In genomic region chr18:9743200-9744016, GRCh38 we compare ENCODE assay signal across 1 cellular context.
A peak's percentile ranks its signal among the peaks of the same experiment; 100 is the strongest.
TF ChIP-seq lines count a peak whose summit lies in the region.

No MANE protein-coding gene starts in this region.

TF ChIP-seq in HepG2, 621 proteins besides CTCF, POLR2A, EP300 and RAD21 (continued from another document and continues in another):
- TF ChIP-seq CREB1 (IDR thresholded peaks at IDR 0.05) (no peak), CREB1 (CRISPR knock-in tag; IDR thresholded peaks at IDR 0.05) (no peak), ELF1 (CRISPR knock-in tag; IDR thresholded peaks at IDR 0.05) (0 out of 2 replicates have a peak, but pooled peaks have one; percentile 10), NCOA1 (CRISPR knock-in tag; IDR thresholded peaks at IDR 0.05) (no peak), ZNF280B (CRISPR knock-in tag; IDR thresholded peaks at IDR 0.05; ENCODE audit: borderline replicate concordance) (no peak), JUND (CRISPR knock-in tag; IDR thresholded peaks at IDR 0.05) (no peak), SIX1 (CRISPR knock-in tag; IDR thresholded peaks at IDR 0.05; ENCODE audit: borderline replicate concordance) (no peak), HNF1B (CRISPR knock-in tag; IDR thresholded peaks at IDR 0.05) (no peak), ZFP82 (CRISPR knock-in tag; IDR thresholded peaks at IDR 0.05; ENCODE audit: borderline replicate concordance) (no peak), THAP11 (CRISPR knock-in tag; IDR thresholded peaks at IDR 0.05) (no peak), ZNF292 (CRISPR knock-in tag; IDR thresholded peaks at IDR 0.05; ENCODE audit: borderline replicate concordance, low read depth) (no peak), ZNF589 (CRISPR knock-in tag; conservative IDR thresholded peaks at IDR 0.05) (no peak), ZNF749 (CRISPR knock-in tag; IDR thresholded peaks at IDR 0.05; ENCODE audit: borderline replicate concordance) (no peak), MIXL1 (CRISPR knock-in tag; IDR thresholded peaks at IDR 0.05) (no peak), ZSCAN20 (CRISPR knock-in tag; IDR thresholded peaks at IDR 0.05; ENCODE audit: borderline replicate concordance) (no peak), FOSL1 (CRISPR knock-in tag; IDR thresholded peaks at IDR 0.05; ENCODE audit: borderline replicate concordance) (peak; percentile 25; the same call in 1 of the 2 replicates), FOXA3 (CRISPR knock-in tag; IDR thresholded peaks at IDR 0.05) (peak; percentile 39), SRF (IDR thresholded peaks at IDR 0.05; ENCODE audit: low read depth, low read length) (no peak), ISL2 (CRISPR knock-in tag; IDR thresholded peaks at IDR 0.05) (no peak), SAP130 (CRISPR knock-in tag; IDR thresholded peaks at IDR 0.05; ENCODE audit: low read depth) (peak; percentile 62; the same call in 1 of the 2 replicates), FOSL2 (CRISPR knock-in tag; IDR thresholded peaks at IDR 0.05) (peak; percentile 95), SOX6 (IDR thresholded peaks at IDR 0.05) (no peak), SOX6 (CRISPR knock-in tag; IDR thresholded peaks at IDR 0.05) (no peak), SCMH1 (CRISPR knock-in tag; IDR thresholded peaks at IDR 0.05; ENCODE audit: borderline replicate concordance) (no peak), ATM (IDR thresholded peaks at IDR 0.05; ENCODE audit: borderline replicate concordance) (no peak), JUNB (CRISPR knock-in tag; IDR thresholded peaks at IDR 0.05; ENCODE audit: borderline replicate concordance) (peak; percentile 25; the same call in 1 of the 2 replicates), ZNF567 (CRISPR knock-in tag; IDR thresholded peaks at IDR 0.05; ENCODE audit: borderline replicate concordance) (no peak), SRSF4 (IDR thresholded peaks at IDR 0.05; ENCODE audit: low read depth, low read length, poor library complexity, severe bottlenecking) (no peak), TSC22D2 (CRISPR knock-in tag; IDR thresholded peaks at IDR 0.05; ENCODE audit: borderline replicate concordance) (no peak), NFAT5 (CRISPR knock-in tag; IDR thresholded peaks at IDR 0.05) (no peak), PBX2 (CRISPR knock-in tag; IDR thresholded peaks at IDR 0.05) (no peak), ZNF781 (CRISPR knock-in tag; IDR thresholded peaks at IDR 0.05; ENCODE audit: borderline replicate concordance, not compliant biosample characterization) (no peak), ZBTB25 (CRISPR knock-in tag; IDR thresholded peaks at IDR 0.05) (no peak), ZNF687 (CRISPR knock-in tag; IDR thresholded peaks at IDR 0.05) (peak; percentile 44), ZNF446 (CRISPR knock-in tag; IDR thresholded peaks at IDR 0.05) (no peak), NBN (conservative IDR thresholded peaks at IDR 0.05) (no peak), KDM3A (CRISPR knock-in tag; IDR thresholded peaks at IDR 0.05; ENCODE audit: low read depth) (no peak), AFF4 (CRISPR knock-in tag; IDR thresholded peaks at IDR 0.05) (no peak), NFIC (IDR thresholded peaks at IDR 0.05; ENCODE audit: low read length) (no peak), JUN (CRISPR knock-in tag; IDR thresholded peaks at IDR 0.05) (no peak), MAZ (IDR thresholded peaks at IDR 0.05; ENCODE audit: borderline replicate concordance, low read depth, low read length) (no peak), MAZ (CRISPR knock-in tag; IDR thresholded peaks at IDR 0.05; ENCODE audit: low read depth) (no peak), CENPBD1 (CRISPR knock-in tag; IDR thresholded peaks at IDR 0.05; ENCODE audit: borderline replicate concordance, low read depth) (no peak), ZNF484 (CRISPR knock-in tag; IDR thresholded peaks at IDR 0.05; ENCODE audit: borderline replicate concordance, low read depth) (no peak), RFXANK (CRISPR knock-in tag; IDR thresholded peaks at IDR 0.05) (no peak)
